ENCODE assay signal across 30 cellular contexts in the genomic region with DNA sequence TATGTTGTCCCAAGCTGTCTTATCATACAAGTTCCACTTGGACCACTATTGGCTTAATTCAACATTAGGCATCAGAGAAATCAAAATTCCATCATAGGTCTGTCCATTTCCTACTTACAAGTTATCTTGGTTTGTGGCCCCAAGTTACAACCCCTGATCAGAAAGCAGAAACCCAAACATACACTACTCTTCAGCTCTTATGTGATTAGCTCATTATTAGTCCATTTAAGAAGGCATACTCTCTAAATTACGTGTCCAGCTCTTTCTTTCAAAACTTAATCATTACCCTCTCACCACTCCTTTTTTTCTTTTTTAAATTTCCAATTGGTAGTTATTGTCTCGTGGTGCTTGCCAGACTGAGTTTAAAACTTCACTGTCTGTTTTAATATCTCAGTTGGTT.
"Had no signal": no experiment of that assay in that cellular context is flagged by ENCODE, and none has a peak within 500 bp of the region (broad histone marks: within the 10 kb centered on the region; RNA-seq: fewer than 3 reads in every experiment).

No MANE protein-coding gene starts in this region.

- H3K27me3 ChIP-seq: MG63, SJCRH30 had no signal

- H2AFZ ChIP-seq: PC-9 had no signal

- H3K27ac ChIP-seq: PC-9, RWPE1, SJCRH30, SK-N-MC had no signal

- H3K4me1 Mint-ChIP-seq: T-cell had no signal

- H3K4me1 ChIP-seq: SJCRH30 had no signal

- H3K9me3 ChIP-seq: SJCRH30 had no signal

- H3K4me3 Mint-ChIP-seq: T-cell had no signal

- ATAC-seq: Panc1, Right ventricle myocardium inferior, SK-N-SH treated with all-trans-retinoic acid at 6 μM for 48 hours, T-cell had no signal

- H3K36me3 ChIP-seq: MG63, SJCRH30 had no signal

- DNase-seq: Kasumi-1, KBM-7, MG63, MV-4-11, NCI-H1092, NCI-H1105, NCI-H1417 treated with DMSO at 0.1 percent for 48 hours, NCI-H1436 treated with DMSO at 0.1 percent for 48 hours, NCI-H1694 treated with DMSO at 0.1 percent for 48 hours, NCI-H187 treated with DMSO at 0.1 percent for 48 hours, NCI-H2029, NCI-H2081, NCI-H2171 treated with DMSO at 0.1 percent for 48 hours, NCI-H2227 treated with DMSO at 0.1 percent for 48 hours, NCI-H345, NCI-H446, NCI-H510A treated with DMSO at 0.1 percent for 48 hours, NCI-H524 treated with DMSO at 0.1 percent for 48 hours, NCI-H526 treated with DMSO at 0.1 percent for 48 hours, NCI-H774, PC-9, SHP77, SIG-M5, SJCRH30, T-cell had no signal

- H3K27ac Mint-ChIP-seq: T-cell had no signal

- H3K36me3 Mint-ChIP-seq: T-cell had no signal

- H3K4me2 ChIP-seq: PC-9 had no signal

- H3K4me3 ChIP-seq: MG63, PC-9, SJCRH30, SK-N-MC had no signal
